Comparison of ENCODE assay signal across 18 cellular contexts in the genomic region with DNA sequence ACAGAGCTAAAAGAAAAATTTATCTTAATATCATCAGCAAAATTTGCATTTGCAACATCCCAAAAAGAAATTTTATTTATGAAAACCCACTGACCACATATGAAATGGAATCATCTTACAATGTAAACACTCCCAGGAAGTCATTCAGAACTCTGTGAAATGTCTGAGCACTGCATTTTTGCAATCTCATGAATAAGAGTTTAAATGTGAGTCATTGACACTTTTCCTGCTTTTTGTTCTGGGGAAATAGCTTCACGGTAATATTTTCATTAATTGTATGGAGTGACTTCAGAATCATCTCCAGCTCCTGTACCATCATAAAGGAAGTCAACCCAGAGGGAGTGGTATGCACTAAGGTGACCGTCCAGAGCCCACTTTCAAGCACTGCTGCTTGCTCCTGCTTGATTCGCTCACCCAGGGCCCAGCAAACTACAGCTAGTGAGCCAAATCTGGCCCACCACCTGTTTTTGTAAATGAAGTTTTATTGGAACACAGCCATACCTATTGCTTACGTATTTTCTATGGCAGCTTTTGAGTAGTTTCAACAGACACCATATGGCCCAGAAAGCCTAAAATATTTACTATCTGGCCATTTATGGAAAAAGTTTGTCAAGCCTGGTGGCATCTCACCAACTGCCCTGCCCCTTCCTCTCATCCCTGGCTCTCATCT. TPM values are rescaled to one million over a fixed set of nuclear protein-coding genes. Genes with fewer than 3 reads are reported as not detected.
DNase-seq lines count a peak whose midpoint lies in the region; ATAC-seq, FAIRE-seq and TF ChIP-seq lines count a peak whose summit lies in the region.
"Had no signal": no experiment of that assay in that cellular context is flagged by ENCODE, and none has a peak within 500 bp of the region (broad histone marks: within the 10 kb centered on the region; RNA-seq: fewer than 3 reads in every experiment).

No MANE protein-coding gene starts in this region.

- FAIRE-seq in astrocyte (lab: Jason Lieb, UNC), result peak; percentile 49
- FAIRE-seq: D721Med had no signal

- TF ChIP-seq POLR2A in breast epithelium (IDR thresholded peaks at IDR 0.05) (no peak), upper lobe of left lung (IDR thresholded peaks at IDR 0.05) (no peak)

- peak overlapping the region; percentile 47 for H3K9ac ChIP-seq in astrocyte (ENCODE audit: low read length)
- H3K9ac ChIP-seq: KMS-11 had no signal

- H3K4me1 ChIP-seq in breast epithelium, result no peaks in the 10 kb centered on the region
- peaks cover 16% of the 10 kb centered on the region for H3K4me1 ChIP-seq in astrocyte (ENCODE audit: insufficient read depth, low read length)
- H3K4me1 ChIP-seq in foreskin keratinocyte, result peaks cover 14% of the 10 kb centered on the region
- no peaks in the 10 kb centered on the region for H3K4me1 ChIP-seq in upper lobe of left lung
- no peaks in the 10 kb centered on the region for H3K4me1 ChIP-seq in naive thymus-derived CD4-positive, alpha-beta T cell (ENCODE audit: control insufficient read depth in 2 of 2, insufficient read depth in 2 of 2, low read length in 2 of 2)
- H3K4me1 ChIP-seq: colonic mucosa, gastrocnemius medialis, tibial nerve had no signal

- DNase-seq in MCF 10A (ENCODE audit: unreplicated experiment) (peak; percentile 85), breast epithelium (ENCODE audit: low spot score in 2 of 2) (no peak), astrocyte (ENCODE audit: low read depth) (peak; percentile 88), foreskin keratinocyte (peak; percentile 46 to 72), upper lobe of left lung (no peak), sciatic nerve (ENCODE audit: low spot score) (no peak), anterior cingulate cortex (lab: John Stamatoyannopoulos, UW) (no peak)
- DNase-seq in naive thymus-derived CD4-positive, alpha-beta T cell, result no peak
- DNase-seq: colonic mucosa, gastrocnemius medialis, islet precursor cell, NCI-H187 treated with DMSO at 0.1 percent for 48 hours, NCI-H82 had no signal

- H3K4me3 ChIP-seq in breast epithelium, result no peak overlapping the region
- H3K4me3 ChIP-seq in astrocyte (ENCODE audit: insufficient read depth, low read depth, low read length), result no peak overlapping the region
- no peak overlapping the region for H3K4me3 ChIP-seq in upper lobe of left lung
- no peak overlapping the region for H3K4me3 ChIP-seq in naive thymus-derived CD4-positive, alpha-beta T cell (ENCODE audit: low read length)
- H3K4me3 ChIP-seq: colonic mucosa, gastrocnemius medialis, tibial nerve had no signal

- H2AFZ ChIP-seq in astrocyte (ENCODE audit: low read depth, low read length), result no peak overlapping the region

- ATAC-seq in foreskin keratinocyte (peak; percentile 79), upper lobe of left lung (ENCODE audit: low FRiP score in 2 of 2) (no peak), sciatic nerve (no peak)
- ATAC-seq in naive thymus-derived CD4-positive, alpha-beta T cell, result no peak
- ATAC-seq: gastrocnemius medialis had no signal

- CTCF ChIA-PET in MCF 10A (lab: Yijun Ruan, JAX), result interaction anchor here (0.6 to 0.7 kb wide), 2 partner anchors 20 to 482 kb away, joined by 3 read pairs; no protein-coding TSS in a partner anchor
- CTCF ChIA-PET in naive thymus-derived CD4-positive, alpha-beta T cell (lab: Charles Lee), result no interaction called here

- H3K4me3 Mint-ChIP-seq in MCF 10A (ENCODE audit: unreplicated experiment) (no peak overlapping the region), astrocyte (ENCODE audit: unreplicated experiment) (peak overlapping the region; percentile 18)
- H3K4me3 Mint-ChIP-seq in naive thymus-derived CD4-positive, alpha-beta T cell, result no peak overlapping the region
- H3K4me3 Mint-ChIP-seq: activated naive CD4-positive, alpha-beta T cell treated with anti-CD3 and anti-CD28 coated beads, Interleukin-2, amount 50 U/mL, for 24 hours had no signal

- peaks cover 9% of the 10 kb centered on the region for H3K9me3 Mint-ChIP-seq in MCF 10A (ENCODE audit: unreplicated experiment)
- peaks cover 2% of the 10 kb centered on the region for H3K9me3 Mint-ChIP-seq in astrocyte (ENCODE audit: unreplicated experiment)
- peaks cover 0 to 5% (median 0%) of the 10 kb centered on the region in 11 donors for H3K9me3 Mint-ChIP-seq in naive thymus-derived CD4-positive, alpha-beta T cell
- H3K9me3 Mint-ChIP-seq: activated naive CD4-positive, alpha-beta T cell treated with anti-CD3 and anti-CD28 coated beads, Interleukin-2, amount 50 U/mL, for 24 hours had no signal

- H3K36me3 ChIP-seq in breast epithelium (no peaks in the 10 kb centered on the region), astrocyte (ENCODE audit: insufficient read depth, low read length) (no peaks in the 10 kb centered on the region), upper lobe of left lung (no peaks in the 10 kb centered on the region)
- no peaks in the 10 kb centered on the region for H3K36me3 ChIP-seq in naive thymus-derived CD4-positive, alpha-beta T cell (ENCODE audit: control insufficient read depth in 2 of 3, insufficient read depth in 3 of 3, low read length in 3 of 3)
- H3K36me3 ChIP-seq: colonic mucosa, gastrocnemius medialis, tibial nerve had no signal

- TF ChIP-seq CTCF in MCF 10A (IDR thresholded peaks at IDR 0.05; ENCODE audit: unreplicated experiment), result no peak
- TF ChIP-seq CTCF in breast epithelium (IDR thresholded peaks at IDR 0.05), result no peak
- TF ChIP-seq CTCF in astrocyte (IDR thresholded peaks at IDR 0.05; ENCODE audit: insufficient read depth, low read depth, low read length), result no peak
- no peak for TF ChIP-seq CTCF in foreskin keratinocyte (conservative IDR thresholded peaks at IDR 0.05)
- no peak for TF ChIP-seq CTCF in upper lobe of left lung (IDR thresholded peaks at IDR 0.05)

- H3K27me3 Mint-ChIP-seq in MCF 10A (ENCODE audit: insufficient read depth, unreplicated experiment) (no peaks in the 10 kb centered on the region), astrocyte (ENCODE audit: low read depth, unreplicated experiment) (peaks cover 1% of the 10 kb centered on the region)
- H3K27me3 Mint-ChIP-seq in naive thymus-derived CD4-positive, alpha-beta T cell, result peaks cover 0 to 26% (median 7%) of the 10 kb centered on the region in 5 donors

- 67 to 68% methylated on average over 4 of the region's 4 CpGs for WGBS in upper lobe of left lung, 2 donors

- no peaks in the 10 kb centered on the region for H3K36me3 Mint-ChIP-seq in MCF 10A (ENCODE audit: insufficient read depth, unreplicated experiment)
- no peaks in the 10 kb centered on the region for H3K36me3 Mint-ChIP-seq in astrocyte (ENCODE audit: low read depth, unreplicated experiment)
- H3K36me3 Mint-ChIP-seq in naive thymus-derived CD4-positive, alpha-beta T cell, result no peaks in the 10 kb centered on the region
- H3K36me3 Mint-ChIP-seq: activated naive CD4-positive, alpha-beta T cell treated with anti-CD3 and anti-CD28 coated beads, Interleukin-2, amount 50 U/mL, for 24 hours had no signal

- H3K4me1 Mint-ChIP-seq in MCF 10A (ENCODE audit: insufficient read depth, unreplicated experiment), result peaks cover 16% of the 10 kb centered on the region
- H3K4me1 Mint-ChIP-seq in astrocyte (ENCODE audit: low read depth, unreplicated experiment), result peaks cover 10% of the 10 kb centered on the region
- no peaks in the 10 kb centered on the region for H3K4me1 Mint-ChIP-seq in naive thymus-derived CD4-positive, alpha-beta T cell
- H3K4me1 Mint-ChIP-seq: activated naive CD4-positive, alpha-beta T cell treated with anti-CD3 and anti-CD28 coated beads, Interleukin-2, amount 50 U/mL, for 24 hours had no signal

- H3K4me2 ChIP-seq in astrocyte (ENCODE audit: low read length), result peak overlapping the region; percentile 58
- H3K4me2 ChIP-seq: KMS-11 had no signal

- H3K27ac ChIP-seq in breast epithelium (no peak overlapping the region), astrocyte (ENCODE audit: low read depth, low read length) (peak overlapping the region; percentile 78), foreskin keratinocyte (no peak overlapping the region), upper lobe of left lung (peak overlapping the region; percentile 11 to 46 (median 17))
- H3K27ac ChIP-seq in naive thymus-derived CD4-positive, alpha-beta T cell (ENCODE audit: low read depth, low read length), result no peak overlapping the region
- H3K27ac ChIP-seq: 22Rv1, colonic mucosa, gastrocnemius medialis, KMS-11, tibial nerve had no signal

- H3K9me3 ChIP-seq in breast epithelium, result no peaks in the 10 kb centered on the region
- H3K9me3 ChIP-seq in astrocyte (ENCODE audit: insufficient read depth, low read depth, low read length), result no peaks in the 10 kb centered on the region
- H3K9me3 ChIP-seq in upper lobe of left lung, result no peaks in the 10 kb centered on the region
- no peaks in the 10 kb centered on the region for H3K9me3 ChIP-seq in naive thymus-derived CD4-positive, alpha-beta T cell (ENCODE audit: control insufficient read depth in 2 of 3, low read length in 3 of 3)
- H3K9me3 ChIP-seq: colonic mucosa, gastrocnemius medialis, tibial nerve had no signal

- H3K79me2 ChIP-seq in astrocyte (ENCODE audit: insufficient read depth, low read length), result peaks cover 34% of the 10 kb centered on the region

- H3K27ac Mint-ChIP-seq in MCF 10A (ENCODE audit: low read depth, unreplicated experiment) (peak overlapping the region; percentile 91), astrocyte (ENCODE audit: unreplicated experiment) (peak overlapping the region; percentile 87)
- no peak overlapping the region for H3K27ac Mint-ChIP-seq in naive thymus-derived CD4-positive, alpha-beta T cell
- H3K27ac Mint-ChIP-seq: activated naive CD4-positive, alpha-beta T cell treated with anti-CD3 and anti-CD28 coated beads, Interleukin-2, amount 50 U/mL, for 24 hours had no signal

- BruUV-seq in MCF 10A (replicated peaks; lab: Mats Ljungman, UMichigan), result no TSS peak

- H3K27me3 ChIP-seq in breast epithelium (no peaks in the 10 kb centered on the region), astrocyte (ENCODE audit: insufficient read depth, low read length) (no peaks in the 10 kb centered on the region), foreskin keratinocyte (no peaks in the 10 kb centered on the region), upper lobe of left lung (no peaks in the 10 kb centered on the region)
- H3K27me3 ChIP-seq in naive thymus-derived CD4-positive, alpha-beta T cell (ENCODE audit: control insufficient read depth in 2 of 2, insufficient read depth in 2 of 2, low read length in 2 of 2), result peaks cover 0 to 1% of the 10 kb centered on the region in 2 donors
- H3K27me3 ChIP-seq: colonic mucosa, gastrocnemius medialis, tibial nerve had no signal

- POLR2A ChIA-PET in MCF 10A (lab: Yijun Ruan, JAX), result interaction anchor here (1.0 kb wide), 2 partner anchors 15 to 186 kb away, joined by 3 read pairs; partner anchors contain the start of gene PRMT9
- POLR2A ChIA-PET in naive thymus-derived CD4-positive, alpha-beta T cell (lab: Charles Lee), result no interaction called here

- intact Hi-C loops in MCF 10A (cut with micrococcal nuclease) (no loop called here), breast epithelium (cut with DNase I; ENCODE audit: low total_unique reads) (no loop called here), sciatic nerve (cut with DNase I) (no loop called here)
- intact Hi-C loops in naive thymus-derived CD4-positive, alpha-beta T cell (cut with micrococcal nuclease), result no loop called here

- H4K20me1 ChIP-seq in astrocyte (ENCODE audit: insufficient read depth, low read length), result no peaks in the 10 kb centered on the region

- TF ChIP-seq EP300 in upper lobe of left lung (IDR thresholded peaks at IDR 0.05), result no peak

RNA-seq across cellular contexts. Expression of gene EDNRA, which starts 17.3 kb away (rescaled TPM):
- total RNA-seq in MCF 10A (2022), result not detected in 2 replicates
- 10 to 100 TPM in 1 of 3 donors, 1 to 10 TPM in 2; 2.6 to 11.1 (median 5.2) TPM for total RNA-seq in breast epithelium
- total RNA-seq in astrocyte, result 6.4 and 9.3 TPM in 2 replicates
- total RNA-seq in foreskin keratinocyte, result 3.7 and 5.1 TPM in 2 replicates
- polyA plus RNA-seq in foreskin keratinocyte, result 0.82 and 1.5 TPM in 2 replicates
- 10 to 100 TPM in 3 of 6 donors, 1 to 10 TPM in 3; 7.3 to 32.2 (median 10.2) TPM for total RNA-seq in upper lobe of left lung
- 22.8 TPM for total RNA-seq in sciatic nerve
- not detected for total RNA-seq in naive thymus-derived CD4-positive, alpha-beta T cell
- not detected for polyA plus RNA-seq in naive thymus-derived CD4-positive, alpha-beta T cell

Comparison
In these comparisons a context has a peak if more than half of its experiments do, and no peak if none do; other contexts are left out.
1. DNase-seq: peak in MCF 10A (single experiment), astrocyte (single experiment) and foreskin keratinocyte (2 of 2); none in breast epithelium (0 of 2), upper lobe of left lung (0 of 2), sciatic nerve (single experiment), anterior cingulate cortex (0 of 58) and naive thymus-derived CD4-positive, alpha-beta T cell (0 of 9).
2. H3K27ac Mint-ChIP-seq: peak in MCF 10A (single experiment) and astrocyte (single experiment); none in naive thymus-derived CD4-positive, alpha-beta T cell (0 of 9).
3. H3K27ac ChIP-seq: peak in astrocyte (single experiment) and upper lobe of left lung (4 of 4); none in breast epithelium (0 of 2), foreskin keratinocyte (single experiment) and naive thymus-derived CD4-positive, alpha-beta T cell (single experiment).